ENCODE assay signal across 17 cellular contexts in the genomic region with DNA sequence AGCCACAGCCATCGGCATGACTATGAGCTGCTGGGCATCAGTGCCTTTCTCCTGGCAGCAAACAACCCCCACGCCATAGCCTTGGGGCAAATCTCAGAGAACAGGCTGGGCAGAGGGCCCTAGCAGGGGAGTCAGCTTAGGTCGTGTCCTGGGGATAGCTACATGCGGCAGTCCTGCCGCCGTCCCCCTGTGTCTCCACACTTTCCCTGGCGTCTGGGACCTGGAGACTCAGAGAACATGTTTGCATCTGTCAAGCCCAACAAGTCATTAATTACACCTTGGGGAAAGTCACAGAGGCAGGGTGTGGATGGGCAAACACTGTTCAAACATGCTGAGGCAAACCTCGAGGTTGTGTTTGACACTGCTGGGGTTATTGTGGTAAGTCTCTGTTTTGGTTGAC.
DNase-seq lines count a peak whose midpoint lies in the region; ATAC-seq and TF ChIP-seq lines count a peak whose summit lies in the region.
"Had no signal": no experiment of that assay in that cellular context is flagged by ENCODE, and none has a peak within 500 bp of the region (broad histone marks: within the 10 kb centered on the region; RNA-seq: fewer than 3 reads in every experiment).

No MANE protein-coding gene starts in this region.

- H3K36me3 ChIP-seq in HEK293 (ENCODE audit: control insufficient read depth in 2 of 2, insufficient read depth in 1 of 2, low read length in 2 of 2) (no peaks in the 10 kb centered on the region), ovary (no peaks in the 10 kb centered on the region)
- H3K36me3 ChIP-seq: cardiac muscle cell, neutrophil had no signal

- TF ChIP-seq EP300 in ovary (IDR thresholded peaks at IDR 0.05): no peak

- no peak for ATAC-seq in HG03159 (IDR thresholded peaks at IDR 0.05; ENCODE audit: unreplicated experiment)
- ATAC-seq: left colon, T-helper 17 cell had no signal

- H3K27ac ChIP-seq in HEK293 (ENCODE audit: extremely low read depth, low read depth, low read length) (no peak overlapping the region), skin epidermis (peak overlapping the region in 12 of 21 experiments; percentile 3 to 86 (median 63)), ovary (no peak overlapping the region)
- H3K27ac ChIP-seq: cardiac muscle cell, neutrophil had no signal

- H3K9me3 ChIP-seq in HEK293 (ENCODE audit: control insufficient read depth, insufficient read depth, low read depth, low read length) (no peaks in the 10 kb centered on the region), ovary (no peaks in the 10 kb centered on the region)
- H3K9me3 ChIP-seq: neutrophil, SK-N-SH had no signal

- peaks cover 6% of the 10 kb centered on the region for H3K4me1 ChIP-seq in HEK293 (ENCODE audit: control insufficient read depth, insufficient read depth, low read length)
- H3K4me1 ChIP-seq in ovary (ENCODE audit: insufficient read depth): no peaks in the 10 kb centered on the region

- intact Hi-C loops in ovary (cut with DNase I): no loop called here

- 73 to 84% (median 74%) methylated on average over 8 of the region's 8 CpGs for WGBS in ovary, 3 donors

- POLR2A ChIA-PET in HEK293 (lab: Yijun Ruan, JAX): no interaction called here

- TF ChIP-seq POLR2A in ovary (IDR thresholded peaks at IDR 0.05): no peak

- DNase-seq in NCI-H748 (lab: John Stamatoyannopoulos, UW; ENCODE audit: unreplicated experiment) (peak; percentile 17), NCI-H748 treated with DMSO at 0.1 percent for 48 hours (lab: John Stamatoyannopoulos, UW) (no peak), ecto neural progenitor cell (ENCODE audit: low spot score) (peak; percentile 33), ovary (no peak), NCI-H146 treated with DMSO at 0.1 percent for 48 hours (lab: John Stamatoyannopoulos, UW; ENCODE audit: unreplicated experiment) (no peak)
- DNase-seq: activated CD4-positive, alpha-beta T cell treated with anti-CD3 and anti-CD28 coated beads for 4 hours; left colon; NCI-H1105 treated with DMSO at 0.1 percent for 48 hours; NCI-H524; SK-N-SH; T-helper 17 cell; trophoblast cell had no signal

- no peak overlapping the region for H3K4me3 ChIP-seq in HEK293 (ENCODE audit: low read depth, low read length)
- no peak overlapping the region for H3K4me3 ChIP-seq in skin epidermis
- no peak overlapping the region for H3K4me3 ChIP-seq in ovary
- H3K4me3 ChIP-seq: cardiac muscle cell had no signal

- CTCF ChIA-PET in HEK293 (lab: Yijun Ruan, JAX): interaction anchor here (3.2 kb wide), 1 partner anchor 24 kb away, joined by 11 read pairs; no protein-coding TSS in a partner anchor

- H3K27me3 ChIP-seq in ovary: no peaks in the 10 kb centered on the region
- H3K27me3 ChIP-seq: cardiac muscle cell had no signal

- TF ChIP-seq CTCF in HEK293 (tag by site-specific recombination; IDR thresholded peaks at IDR 0.05): no peak
- no peak for TF ChIP-seq CTCF in ovary (IDR thresholded peaks at IDR 0.05)

TF ChIP-seq in HEK293, 187 proteins besides CTCF, POLR2A, EP300 and RAD21:
- TF ChIP-seq ZNF37A (tag by site-specific recombination; IDR thresholded peaks at IDR 0.05) (no peak), ZNF449 (tag by site-specific recombination; IDR thresholded peaks at IDR 0.05) (peak; percentile 76), ZIC2 (tag by site-specific recombination; IDR thresholded peaks at IDR 0.05) (peak; percentile 49)

Comparison
In these comparisons a context has a peak if more than half of its experiments do, and no peak if none do; other contexts are left out.
1. DNase-seq: peak in NCI-H748 (single experiment) and ecto neural progenitor cell (single experiment); none in NCI-H748 treated with DMSO at 0.1 percent for 48 hours (single experiment), ovary (0 of 5) and NCI-H146 treated with DMSO at 0.1 percent for 48 hours (single experiment).
2. H3K27ac ChIP-seq: peak in skin epidermis (12 of 21); none in HEK293 (single experiment) and ovary (0 of 2).